ENCODE assay signal across 22 cellular contexts in genomic region chr2:28835787-28836186, GRCh38.
"Had no signal": no experiment of that assay in that cellular context is flagged by ENCODE, and none has a peak within 500 bp of the region (broad histone marks: within the 10 kb centered on the region; RNA-seq: fewer than 3 reads in every experiment).

No MANE protein-coding gene starts in this region.

- H3K27me3 ChIP-seq: colonic mucosa, gastrocnemius medialis, neural progenitor cell, pancreas, tibial artery, upper lobe of right lung, vagina had no signal

- H3K9me3 Mint-ChIP-seq: immature natural killer cell; natural killer cell treated with Interleukin-12 subunit alpha and Interleukin-12 subunit beta and Interleukin-15 and Interleukin-18, amount 100 ng/mL, for 72 hours; neural progenitor cell; stimulated activated naive CD8-positive, alpha-beta T cell treated with anti-CD3 and anti-CD28 coated beads, Interleukin-15, Interleukin-2, amounts not matched to agents 100 ng/mL and 50 ng/mL, for 24 hours had no signal

- H3K27me3 Mint-ChIP-seq: natural killer cell treated with Interleukin-12 subunit alpha and Interleukin-12 subunit beta and Interleukin-15 and Interleukin-18, amount 100 ng/mL, for 72 hours; progenitor cell of endocrine pancreas; stimulated activated naive CD8-positive, alpha-beta T cell treated with anti-CD3 and anti-CD28 coated beads, Interleukin-15, Interleukin-2, amounts not matched to agents 100 ng/mL and 50 ng/mL, for 24 hours had no signal

- H3K4me1 Mint-ChIP-seq: immature natural killer cell, neural progenitor cell had no signal

- DNase-seq: colonic mucosa; dermis blood vessel endothelial cell; erythroblast; gastrocnemius medialis; glutamatergic neuron; immature natural killer cell; left ventricle myocardium superior; mesenchymal stem cell; midbrain; nucleus accumbens; pancreas; right cardiac atrium; stimulated activated CD4-positive, alpha-beta T cell treated with anti-CD3 and anti-CD28 coated beads, Interleukin-2, amount 100 ng/mL, for 48 hours; tibial artery; upper lobe of right lung had no signal

- H3K36me3 Mint-ChIP-seq: immature natural killer cell; natural killer cell treated with Interleukin-12 subunit alpha and Interleukin-12 subunit beta and Interleukin-15 and Interleukin-18, amount 100 ng/mL, for 72 hours; neural progenitor cell had no signal

- H3K27ac ChIP-seq: colonic mucosa, gastrocnemius medialis, neural progenitor cell, pancreas, tibial artery, upper lobe of right lung, vagina had no signal

- H3K9me3 ChIP-seq: colonic mucosa, gastrocnemius medialis, pancreas, tibial artery, upper lobe of right lung, vagina had no signal

- ATAC-seq: gastrocnemius medialis; left ventricle myocardium superior; natural killer cell treated with Interleukin-12 subunit alpha and Interleukin-12 subunit beta and Interleukin-15 and Interleukin-18, amount 100 ng/mL, for 72 hours; pancreas; right cardiac atrium; upper lobe of right lung had no signal

- H3K9ac ChIP-seq: neural progenitor cell had no signal

- H3K4me3 ChIP-seq: colonic mucosa, gastrocnemius medialis, lung, neural progenitor cell, pancreas, smooth muscle cell, tibial artery, upper lobe of right lung, vagina had no signal

- H3K4me3 Mint-ChIP-seq: immature natural killer cell; natural killer cell treated with Interleukin-12 subunit alpha and Interleukin-12 subunit beta and Interleukin-15 and Interleukin-18, amount 100 ng/mL, for 72 hours; neural progenitor cell; stimulated activated naive CD8-positive, alpha-beta T cell treated with anti-CD3 and anti-CD28 coated beads, Interleukin-15, Interleukin-2, amounts not matched to agents 100 ng/mL and 50 ng/mL, for 24 hours had no signal

- H3K36me3 ChIP-seq: colonic mucosa, gastrocnemius medialis, neural progenitor cell, pancreas, tibial artery, upper lobe of right lung, vagina had no signal

- H2AFZ ChIP-seq: neural progenitor cell had no signal

- H3K4me2 ChIP-seq: neural progenitor cell, smooth muscle cell had no signal

- H3K27ac Mint-ChIP-seq: immature natural killer cell; natural killer cell treated with Interleukin-12 subunit alpha and Interleukin-12 subunit beta and Interleukin-15 and Interleukin-18, amount 100 ng/mL, for 72 hours; neural progenitor cell; progenitor cell of endocrine pancreas; stimulated activated naive CD8-positive, alpha-beta T cell treated with anti-CD3 and anti-CD28 coated beads, Interleukin-15, Interleukin-2, amounts not matched to agents 100 ng/mL and 50 ng/mL, for 24 hours had no signal

- H3K4me1 ChIP-seq: colonic mucosa, gastrocnemius medialis, neural progenitor cell, pancreas, tibial artery, upper lobe of right lung, vagina had no signal
